Comparison of ENCODE assay signal across 8 cellular contexts in the genomic region with DNA sequence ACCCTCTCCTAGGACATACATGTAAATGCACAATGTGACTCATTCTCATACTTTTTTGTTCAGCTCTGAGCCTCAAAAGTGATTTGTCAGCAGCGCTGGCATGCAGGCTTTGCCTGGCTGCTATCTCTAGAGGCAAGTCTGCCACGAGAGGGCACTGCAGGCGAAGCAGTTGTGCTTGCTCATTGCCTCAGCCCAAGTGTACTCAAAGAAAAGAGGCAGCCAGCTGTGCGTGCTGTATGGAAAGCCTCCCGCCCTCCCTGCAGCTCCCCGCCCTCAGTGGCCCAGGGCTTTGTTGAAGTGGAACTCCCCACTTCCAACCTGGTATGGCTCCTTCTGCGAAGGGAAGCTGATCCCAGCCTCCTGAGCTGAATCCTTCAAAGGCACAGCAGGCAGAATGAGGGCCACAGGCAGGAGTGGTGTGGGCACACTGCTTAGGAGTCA. TPM values are rescaled to one million over a fixed set of nuclear protein-coding genes. Genes with fewer than 3 reads are reported as not detected.
A peak's percentile ranks its signal among the peaks of the same experiment; 100 is the strongest.
DNase-seq lines count a peak whose midpoint lies in the region; ATAC-seq, FAIRE-seq and TF ChIP-seq lines count a peak whose summit lies in the region.

No MANE protein-coding gene starts in this region.

- ATAC-seq in HG02798 (IDR thresholded peaks at IDR 0.05; ENCODE audit: poor library complexity, unreplicated experiment) (peak; percentile 75), HG02970 (IDR thresholded peaks at IDR 0.05; ENCODE audit: low FRiP score, unreplicated experiment) (no peak)

- H3K27ac ChIP-seq in caudate nucleus (ENCODE audit: low read depth, low read length) (peak overlapping the region; percentile 87), kidney (ENCODE audit: low read depth in 2 of 2, low read length in 2 of 2) (no peak overlapping the region)

- H3K9ac ChIP-seq in kidney (ENCODE audit: low read length in 2 of 2) = no peak overlapping the region

- no peak overlapping the region for H3K4me3 ChIP-seq in kidney (ENCODE audit: low read length in 2 of 2)

- DNase-seq in DMS53 treated with DMSO at 0.1 percent for 48 hours (lab: John Stamatoyannopoulos, UW; ENCODE audit: unreplicated experiment) = peak; percentile 91
- DNase-seq in NCI-H2196 (lab: John Stamatoyannopoulos, UW; ENCODE audit: unreplicated experiment) = peak; percentile 93
- peak; percentile 41 to 69 (median 52) for DNase-seq in activated CD4-positive, CD25-positive, alpha-beta regulatory T cell (lab: John Stamatoyannopoulos, UW)
- peak in 60 of 61 donors; percentile 23 to 97 (median 82) for DNase-seq in caudate nucleus (lab: John Stamatoyannopoulos, UW)
- peak; percentile 93 for DNase-seq in kidney
- DNase-seq in stimulated activated CD4-positive, alpha-beta T cell treated with anti-CD3 and anti-CD28 coated beads, Interleukin-15, amount 100 ng/mL, for 1 hour (ENCODE audit: low read depth in 1 of 2, low spot score in 1 of 2) = peak; percentile 35 to 72

- H3K4me1 ChIP-seq in kidney (ENCODE audit: control insufficient read depth in 1 of 2, insufficient read depth in 1 of 2, low read depth in 1 of 2, low read length in 2 of 2) = peaks cover 0 to 3% of the 10 kb centered on the region in 2 donors

- FAIRE-seq in kidney (lab: Jason Lieb, UNC) = no peak

- H3K9me3 ChIP-seq in kidney (ENCODE audit: control insufficient read depth in 1 of 2, low read length in 2 of 2) = no peaks in the 10 kb centered on the region

- peak; percentile 83 for TF ChIP-seq CTCF in kidney (IDR thresholded peaks at IDR 0.05; ENCODE audit: borderline replicate concordance, extremely low read depth, insufficient read depth)

- H3K36me3 ChIP-seq in kidney (ENCODE audit: control insufficient read depth in 1 of 2, insufficient read depth in 2 of 2, low read length in 2 of 2) = peaks cover 20 to 40% of the 10 kb centered on the region in 2 donors

- intact Hi-C loops in kidney (cut with DNase I) = no loop called here

RNA-seq across cellular contexts. Expression of a gene that starts 16.3 kb away (rescaled TPM):
- 40.7 TPM for total RNA-seq in kidney
- polyA plus RNA-seq in kidney (ENCODE audit: insufficient read depth, low read depth, low replicate concordance) = 77.1 TPM

RNA-seq across cellular contexts. Expression of a gene that starts 16.5 kb away (rescaled TPM):
- total RNA-seq in kidney = 94.5 TPM
- 28.4 TPM for polyA plus RNA-seq in kidney (ENCODE audit: insufficient read depth, low read depth, low replicate concordance)

RNA-seq across cellular contexts. Expression of a gene that starts 53.8 kb away (rescaled TPM):
- total RNA-seq in kidney = 11.1 TPM
- polyA plus RNA-seq in kidney (ENCODE audit: insufficient read depth, low read depth, low replicate concordance) = 16.2 TPM
